9 cellular contexts compared by ENCODE assay signal in genomic region chr4:185965456-185966384, GRCh38.
DNase-seq lines count a peak whose midpoint lies in the region; ATAC-seq and TF ChIP-seq lines count a peak whose summit lies in the region.
"Had no signal": no experiment of that assay in that cellular context is flagged by ENCODE, and none has a peak within 500 bp of the region (broad histone marks: within the 10 kb centered on the region; RNA-seq: fewer than 3 reads in every experiment).

No MANE protein-coding gene starts in this region.

- TF ChIP-seq CTCF in H9 (conservative IDR thresholded peaks at IDR 0.05) (no peak), PC-3 (conservative IDR thresholded peaks at IDR 0.05; ENCODE audit: low read depth, low read length) (no peak), tibial nerve (IDR thresholded peaks at IDR 0.05) (no peak)

- H3K36me3 Mint-ChIP-seq in H9 (ENCODE audit: insufficient read depth in 1 of 3, low read depth in 3 of 3) (peaks cover 13 to 18% (median 15%) of the 10 kb centered on the region in 3 experiments), naive B cell (no peaks in the 10 kb centered on the region)
- H3K36me3 Mint-ChIP-seq in T-helper 2 cell treated with Interferon-gamma antibody and Interleukin-4, amounts not matched to agents 5 μg/mL and 100 μg/mL, for 36 hours (ENCODE audit: low read depth), result no peaks in the 10 kb centered on the region

- no peak for TF ChIP-seq POLR2A in tibial nerve (IDR thresholded peaks at IDR 0.05)

- H2BK20ac ChIP-seq in H9 (ENCODE audit: low read depth, low read length, poor library complexity, severe bottlenecking), result no peak overlapping the region

- DNase-seq in H9 (no peak), PC-3 (no peak), naive B cell (no peak), NCI-H82 treated with DMSO at 0.1 percent for 48 hours (lab: John Stamatoyannopoulos, UW; ENCODE audit: unreplicated experiment) (no peak), tibial nerve (ENCODE audit: low spot score in 2 of 2) (no peak), NCI-H128 (lab: John Stamatoyannopoulos, UW; ENCODE audit: unreplicated experiment) (no peak)
- DNase-seq in T-helper 2 cell treated with Interferon-gamma antibody and Interleukin-4, amounts not matched to agents 5 μg/mL and 100 μg/mL, for 36 hours (ENCODE audit: low spot score), result no peak
- DNase-seq: NCI-H524 had no signal

- H3K27me3 ChIP-seq in H9 (ENCODE audit: insufficient read depth, low read length) (no peaks in the 10 kb centered on the region), PC-3 (ENCODE audit: low read length) (no peaks in the 10 kb centered on the region), tibial nerve (no peaks in the 10 kb centered on the region)

- H2AK5ac ChIP-seq in H9 (ENCODE audit: insufficient read length, low read length), result no peak overlapping the region

- H3K79me1 ChIP-seq in H9 (ENCODE audit: insufficient read depth, low read depth, low read length, poor library complexity, severe bottlenecking), result no peaks in the 10 kb centered on the region

- H3K27me3 Mint-ChIP-seq in H9 (ENCODE audit: low read depth) (peaks cover 1% of the 10 kb centered on the region; the same call in 1 of the 2 replicates), naive B cell (no peaks in the 10 kb centered on the region)
- H3K27me3 Mint-ChIP-seq in T-helper 2 cell treated with Interferon-gamma antibody and Interleukin-4, amounts not matched to agents 5 μg/mL and 100 μg/mL, for 36 hours (ENCODE audit: low read depth), result peaks cover 5% of the 10 kb centered on the region

- TF ChIP-seq EP300 in tibial nerve (IDR thresholded peaks at IDR 0.05), result no peak

- peak; percentile 79 for ATAC-seq in GM18502 (IDR thresholded peaks at IDR 0.05; ENCODE audit: poor library complexity, unreplicated experiment)
- ATAC-seq in PC-3, result no peak
- ATAC-seq in naive B cell (ENCODE audit: low read depth in 2 of 2), result peak; percentile 45 to 46

- peaks cover 14% of the 10 kb centered on the region in 2 experiments for H3K9me3 Mint-ChIP-seq in H9
- peaks cover 0 to 5% (median 2%) of the 10 kb centered on the region in 7 donors for H3K9me3 Mint-ChIP-seq in naive B cell
- H3K9me3 Mint-ChIP-seq in T-helper 2 cell treated with Interferon-gamma antibody and Interleukin-4, amounts not matched to agents 5 μg/mL and 100 μg/mL, for 36 hours, result no peaks in the 10 kb centered on the region

- POLR2A ChIA-PET in PC-3 (lab: Charles Lee; ENCODE audit: unreplicated experiment), result no interaction called here

- H2BK15ac ChIP-seq in H9 (ENCODE audit: low read depth, low read length), result no peak overlapping the region

- H3K9me2 ChIP-seq in PC-3 (replicated peaks; ENCODE audit: low read length), result no peaks in the 10 kb centered on the region

- no peak overlapping the region for H3K27ac ChIP-seq in H9 (ENCODE audit: insufficient read length, low read depth, low read length)
- no peak overlapping the region for H3K27ac ChIP-seq in PC-3 (ENCODE audit: low read length)
- H3K27ac ChIP-seq in tibial nerve, result peak overlapping the region in 2 of 4 donors; percentile 5 to 52

- no peak overlapping the region for H3K4ac ChIP-seq in H9 (ENCODE audit: low read depth, low read length)

- H3T11ph ChIP-seq in H9 (ENCODE audit: low read length), result no peak overlapping the region

- H3K36me3 ChIP-seq in PC-3 (ENCODE audit: low read depth, low read length), result no peaks in the 10 kb centered on the region
- H3K36me3 ChIP-seq in tibial nerve, result no peaks in the 10 kb centered on the region

- H4K20me1 ChIP-seq in H9 (ENCODE audit: control insufficient read depth, insufficient read depth, insufficient read length) (no peaks in the 10 kb centered on the region), PC-3 (ENCODE audit: low read length) (no peaks in the 10 kb centered on the region)

- intact Hi-C loops in PC-3 (cut with micrococcal nuclease), result no loop called here

- H3K79me2 ChIP-seq in H9 (ENCODE audit: insufficient read depth, low read length) (no peaks in the 10 kb centered on the region), PC-3 (ENCODE audit: low read length) (no peaks in the 10 kb centered on the region)

- H3K4me1 Mint-ChIP-seq in H9 (peaks cover 12 to 16% of the 10 kb centered on the region in 2 experiments), naive B cell (peaks cover 0 to 14% (median 12%) of the 10 kb centered on the region in 3 donors)
- no peaks in the 10 kb centered on the region for H3K4me1 Mint-ChIP-seq in T-helper 2 cell treated with Interferon-gamma antibody and Interleukin-4, amounts not matched to agents 5 μg/mL and 100 μg/mL, for 36 hours (ENCODE audit: low read depth)

- no peak overlapping the region for H3K23ac ChIP-seq in H9 (ENCODE audit: insufficient read length, low read depth, low read length)

- H3K4me3 ChIP-seq in PC-3 (ENCODE audit: low read length), result no peak overlapping the region
- no peak overlapping the region for H3K4me3 ChIP-seq in tibial nerve

- H3K4me1 ChIP-seq in H9 (ENCODE audit: insufficient read depth, low read length), result no peaks in the 10 kb centered on the region; the same call in 1 of the 2 replicates
- H3K4me1 ChIP-seq in PC-3 (ENCODE audit: insufficient read depth, low read length), result peaks cover 12% of the 10 kb centered on the region
- H3K4me1 ChIP-seq in tibial nerve, result peaks cover 0 to 14% (median 0%) of the 10 kb centered on the region in 4 donors

- no peak overlapping the region for H2BK12ac ChIP-seq in H9 (ENCODE audit: insufficient read length, low read depth, low read length)

- H2BK5ac ChIP-seq in H9 (ENCODE audit: insufficient read length, low read length), result no peak overlapping the region

- H3K4me2 ChIP-seq in H9 (ENCODE audit: insufficient read depth, insufficient read length, low read length) (no peak overlapping the region), PC-3 (ENCODE audit: low read length) (no peak overlapping the region)

- no peak overlapping the region for H3K56ac ChIP-seq in H9 (ENCODE audit: insufficient read length, low read depth, low read length)

- H3K23me2 ChIP-seq in H9 (ENCODE audit: insufficient read length, low read depth, low read length, poor library complexity, severe bottlenecking), result no peaks in the 10 kb centered on the region

- no peak overlapping the region for H4K5ac ChIP-seq in H9 (ENCODE audit: insufficient read length, low read depth, low read length)

- H3K14ac ChIP-seq in H9 (ENCODE audit: insufficient read depth, low read length), result no peak overlapping the region

- H3K4me3 Mint-ChIP-seq in H9, result no peak overlapping the region
- H3K4me3 Mint-ChIP-seq in naive B cell, result peak overlapping the region in 3 of 8 donors; percentile 2 to 47 (median 42)
- H3K4me3 Mint-ChIP-seq in T-helper 2 cell treated with Interferon-gamma antibody and Interleukin-4, amounts not matched to agents 5 μg/mL and 100 μg/mL, for 36 hours, result no peak overlapping the region

- H2BK120ac ChIP-seq in H9 (ENCODE audit: low read depth, low read length, poor library complexity, severe bottlenecking), result no peak overlapping the region

- H3K9ac ChIP-seq in H9 (ENCODE audit: extremely low read depth, insufficient read length, low read length) (no peak overlapping the region), PC-3 (ENCODE audit: low read length) (no peak overlapping the region)

- H4K91ac ChIP-seq in H9 (ENCODE audit: insufficient read length, low read depth, low read length), result no peak overlapping the region

- H3K9me3 ChIP-seq in H9 (ENCODE audit: control insufficient read depth, low read depth, low read length) (peaks cover 8% of the 10 kb centered on the region), PC-3 (ENCODE audit: low read length) (no peaks in the 10 kb centered on the region), tibial nerve (peaks cover 0 to 6% (median 0%) of the 10 kb centered on the region in 4 donors)

- H3K27ac Mint-ChIP-seq in H9 (peak overlapping the region; percentile 2 to 5 (median 3); a peak in 2 of 7 replicates), naive B cell (peak overlapping the region in 5 of 6 donors; percentile 13 to 78 (median 67))
- H3K27ac Mint-ChIP-seq in T-helper 2 cell treated with Interferon-gamma antibody and Interleukin-4, amounts not matched to agents 5 μg/mL and 100 μg/mL, for 36 hours, result no peak overlapping the region

- H2AFZ ChIP-seq in H9 (ENCODE audit: low read length), result no peak overlapping the region
- H2AFZ ChIP-seq in PC-3 (ENCODE audit: low read length), result 0 out of 2 replicates have a peak overlapping the region, but pooled peaks have one; percentile 13

- H4K8ac ChIP-seq in H9 (replicated peaks; ENCODE audit: insufficient read length, low read depth, low read length), result no peak overlapping the region

- CTCF ChIA-PET in PC-3 (lab: Charles Lee), result no interaction called here

- H3F3A ChIP-seq in PC-3 (ENCODE audit: low read length, unreplicated experiment), result no peaks in the 10 kb centered on the region

- WGBS in H9 (ENCODE audit: extremely low coverage, insufficient read length, low lambda C conversion rate), result no CpG with 5 or more reads among the region's 15 CpGs
- 66 to 72% methylated on average over 15 of the region's 15 CpGs for WGBS in tibial nerve, 2 donors

- H3K18ac ChIP-seq in H9 (ENCODE audit: insufficient read length, low read depth, low read length), result no peak overlapping the region

- BruUV-seq in PC-3 (replicated peaks; lab: Mats Ljungman, UMichigan), result no TSS peak
